16 cellular contexts compared by ENCODE assay signal in the genomic region with DNA sequence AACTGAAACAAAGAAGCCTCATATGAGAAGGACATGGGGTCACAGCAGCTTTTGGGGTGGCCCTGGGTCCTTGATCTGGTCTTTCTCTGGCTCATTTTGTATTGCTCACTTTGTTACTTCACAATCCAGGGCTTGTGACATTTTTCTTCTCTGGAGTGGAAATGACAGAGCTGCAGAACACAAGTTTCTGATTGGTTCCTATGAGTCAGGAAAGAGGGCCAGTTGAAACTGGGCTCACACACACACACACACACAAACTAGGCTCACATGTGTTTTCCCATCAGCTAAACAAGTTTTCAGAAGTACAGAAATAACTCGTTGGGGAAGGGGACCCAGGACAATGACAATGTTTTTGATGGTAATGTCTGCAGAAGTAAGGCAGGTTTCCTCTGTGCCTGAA. TPM values are rescaled to one million over a fixed set of nuclear protein-coding genes. Genes with fewer than 3 reads are reported as not detected.
"Had no signal": no experiment of that assay in that cellular context is flagged by ENCODE, and none has a peak within 500 bp of the region (broad histone marks: within the 10 kb centered on the region; RNA-seq: fewer than 3 reads in every experiment).

No MANE protein-coding gene starts in this region.

- H3K9me3 Mint-ChIP-seq: activated T-helper 1 cell treated with anti-CD3 and anti-CD28 coated beads, Interleukin-12 subunit alpha, Interleukin-12 subunit beta, Interleukin-2, Interleukin-4 antibody, amounts not matched to agents 30 ng/mL and 10 ng/mL and 1 ng/mL, durations not matched to agents 14 hours and 24 hours and 36 hours; central memory CD8-positive, alpha-beta T cell; effector memory CD8-positive, alpha-beta T cell; immature natural killer cell; natural killer cell; stimulated activated naive CD8-positive, alpha-beta T cell treated with anti-CD3 and anti-CD28 coated beads, Interleukin-15, amount 100 ng/mL, for 72 hours; T-cell had no signal

- H3K36me3 Mint-ChIP-seq: immature natural killer cell, natural killer cell, T-cell had no signal

- H3K4me3 Mint-ChIP-seq: activated T-helper 1 cell treated with anti-CD3 and anti-CD28 coated beads, Interleukin-12 subunit alpha, Interleukin-12 subunit beta, Interleukin-2, Interleukin-4 antibody, amounts not matched to agents 30 ng/mL and 10 ng/mL and 1 ng/mL, durations not matched to agents 14 hours and 24 hours and 36 hours; central memory CD8-positive, alpha-beta T cell; effector memory CD8-positive, alpha-beta T cell; immature natural killer cell; natural killer cell; stimulated activated naive CD8-positive, alpha-beta T cell treated with anti-CD3 and anti-CD28 coated beads, Interleukin-15, amount 100 ng/mL, for 72 hours; T-cell had no signal

- H3K27ac ChIP-seq: SK-N-MC had no signal

- ATAC-seq: effector memory CD8-positive, alpha-beta T cell; natural killer cell; stimulated activated naive CD8-positive, alpha-beta T cell treated with anti-CD3 and anti-CD28 coated beads, Interleukin-15, amount 100 ng/mL, for 72 hours; T-cell had no signal

- H3K4me1 Mint-ChIP-seq: central memory CD8-positive, alpha-beta T cell; immature natural killer cell; natural killer cell; T-cell had no signal

- H3K27ac Mint-ChIP-seq: activated T-helper 1 cell treated with anti-CD3 and anti-CD28 coated beads, Interleukin-12 subunit alpha, Interleukin-12 subunit beta, Interleukin-2, Interleukin-4 antibody, amounts not matched to agents 30 ng/mL and 10 ng/mL and 1 ng/mL, durations not matched to agents 14 hours and 24 hours and 36 hours; effector memory CD8-positive, alpha-beta T cell; immature natural killer cell; natural killer cell; stimulated activated naive CD8-positive, alpha-beta T cell treated with anti-CD3 and anti-CD28 coated beads, Interleukin-15, amount 100 ng/mL, for 72 hours; T-cell had no signal

- H3K27me3 Mint-ChIP-seq: stimulated activated naive CD8-positive, alpha-beta T cell treated with anti-CD3 and anti-CD28 coated beads, Interleukin-15, amount 100 ng/mL, for 72 hours had no signal

- DNase-seq: activated naive CD4-positive, alpha-beta T cell treated with anti-CD3 and anti-CD28 coated beads, Interleukin-2, amount 50 U/mL, for 16 hours; cortex of kidney; effector memory CD8-positive, alpha-beta T cell; erythroblast; immature natural killer cell; left cardiac atrium; natural killer cell; nucleus accumbens; stimulated activated CD4-positive, alpha-beta T cell treated with anti-CD3 and anti-CD28 coated beads, Interleukin-4, amount 100 ng/mL, for 1 hour; stimulated activated CD8-positive, alpha-beta memory T cell treated with anti-CD3 and anti-CD28 coated beads, Interleukin-4, amount 100 ng/mL, for 48 hours; stimulated activated naive CD8-positive, alpha-beta T cell treated with anti-CD3 and anti-CD28 coated beads, Interleukin-15, amount 100 ng/mL, for 72 hours; T-cell; T1000 had no signal

- H3K4me3 ChIP-seq: SK-N-MC had no signal

RNA-seq across cellular contexts. Expression of gene TMC1, which starts 54.3 kb away (rescaled TPM):
- total RNA-seq: activated T-helper 1 cell treated with anti-CD3 and anti-CD28 coated beads, Interleukin-12 subunit alpha, Interleukin-12 subunit beta, Interleukin-2, Interleukin-4 antibody, amounts not matched to agents 30 ng/mL and 10 ng/mL and 1 ng/mL, durations not matched to agents 14 hours and 24 hours and 36 hours; natural killer cell; T-cell had no signal
